Comparison of ENCODE assay signal across 29 cellular contexts in the genomic region with DNA sequence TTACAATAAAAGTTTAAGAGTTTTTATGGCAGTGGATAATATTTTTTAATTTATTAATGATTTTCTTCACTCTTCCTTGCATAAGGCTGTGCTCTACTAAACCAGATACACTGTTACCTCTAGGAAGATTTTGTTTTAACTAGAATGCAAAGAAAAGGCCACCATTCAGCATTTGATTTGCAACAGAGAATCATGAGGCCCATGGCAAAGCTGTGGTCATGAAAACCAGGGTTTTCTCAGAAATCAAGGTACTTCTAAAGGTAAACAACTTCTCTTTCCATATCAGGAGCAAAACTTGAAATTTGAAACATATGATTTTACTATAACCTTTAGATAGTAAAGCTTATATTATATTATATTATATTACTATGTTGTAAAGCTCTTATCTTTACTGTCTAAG.
"Had no signal": no experiment of that assay in that cellular context is flagged by ENCODE, and none has a peak within 500 bp of the region (broad histone marks: within the 10 kb centered on the region; RNA-seq: fewer than 3 reads in every experiment).

No MANE protein-coding gene starts in this region.

- H3K36me3 ChIP-seq: brain microvascular endothelial cell, esophagus muscularis mucosa, gastrocnemius medialis, heart left ventricle, WERI-Rb-1 had no signal

- H3K9me3 ChIP-seq: esophagus muscularis mucosa, gastrocnemius medialis, heart left ventricle had no signal

- DNase-seq: activated B cell treated with CpG ODN at 0.5 μM for 24 hours; activated CD4-positive, alpha-beta memory T cell treated with anti-CD3 and anti-CD28 coated beads for 36 hours; activated CD4-positive, alpha-beta T cell treated with anti-CD3 and anti-CD28 coated beads for 36 hours; activated CD8-positive, alpha-beta memory T cell treated with anti-CD3 and anti-CD28 coated beads for 24 hours; activated effector memory CD4-positive, alpha-beta T cell treated with anti-CD3 and anti-CD28 coated beads, Interleukin-2, amount 50 U/mL, for 16 hours; activated naive CD4-positive, alpha-beta T cell treated with anti-CD3 and anti-CD28 coated beads, Interleukin-2, amount 50 U/mL, for 16 hours; activated T-cell treated with anti-CD3 and anti-CD28 coated beads, Interleukin-2, amount 50 U/mL, for 4 hours; amniotic stem cell; anterior cingulate cortex; brain microvascular endothelial cell; effector CD4-positive, alpha-beta T cell; effector memory CD8-positive, alpha-beta T cell; erythroblast; foreskin keratinocyte; gastrocnemius medialis; glutamatergic neuron; heart left ventricle; SW 1271; T-cell; T1000; WERI-Rb-1 had no signal

- H3K4me1 ChIP-seq: gastrocnemius medialis had no signal

- H3K27me3 Mint-ChIP-seq: activated B cell treated with CpG ODN at 0.5 μM for 24 hours; activated CD4-positive, alpha-beta memory T cell treated with anti-CD3 and anti-CD28 coated beads for 36 hours; activated CD4-positive, alpha-beta T cell treated with anti-CD3 and anti-CD28 coated beads for 36 hours; activated naive CD8-positive, alpha-beta T cell; central memory CD8-positive, alpha-beta T cell; dendritic cell treated with granulocyte-macrophage colony-stimulating factor and Interleukin-4, amounts not matched to agents 40 ng/mL and 50 ng/mL, for 4 days; effector memory CD8-positive, alpha-beta T cell; T-cell had no signal

- H3K27ac Mint-ChIP-seq: activated CD4-positive, alpha-beta memory T cell treated with anti-CD3 and anti-CD28 coated beads for 36 hours; dendritic cell treated with granulocyte-macrophage colony-stimulating factor and Interleukin-4, amounts not matched to agents 40 ng/mL and 50 ng/mL, for 4 days; effector memory CD8-positive, alpha-beta T cell had no signal

- H3K4me3 ChIP-seq: coronary artery, esophagus muscularis mucosa, gastrocnemius medialis, heart left ventricle had no signal

- ATAC-seq: activated CD4-positive, alpha-beta T cell treated with anti-CD3 and anti-CD28 coated beads for 36 hours; activated CD4-positive, CD25-positive, alpha-beta regulatory T cell treated with anti-CD3 and anti-CD28 coated beads, Interleukin-2, amount 50 U/mL, for 24 hours; activated T-cell treated with anti-CD3 and anti-CD28 coated beads, Interleukin-2, amount 50 U/mL, for 4 hours; effector memory CD8-positive, alpha-beta T cell; foreskin keratinocyte; gastrocnemius medialis; heart left ventricle; T-cell had no signal

- H3K27me3 ChIP-seq: brain microvascular endothelial cell, esophagus muscularis mucosa, foreskin keratinocyte, gastrocnemius medialis, heart left ventricle had no signal

- H3K4me3 Mint-ChIP-seq: activated B cell treated with CpG ODN at 0.5 μM for 24 hours; activated CD4-positive, alpha-beta memory T cell treated with anti-CD3 and anti-CD28 coated beads for 36 hours; activated CD4-positive, alpha-beta T cell treated with anti-CD3 and anti-CD28 coated beads for 36 hours; activated naive CD8-positive, alpha-beta T cell; activated T-cell treated with anti-CD3 and anti-CD28 coated beads, Interleukin-2, amount 50 U/mL, for 4 hours; central memory CD8-positive, alpha-beta T cell; dendritic cell treated with granulocyte-macrophage colony-stimulating factor and Interleukin-4, amounts not matched to agents 40 ng/mL and 50 ng/mL, for 4 days; effector memory CD8-positive, alpha-beta T cell; T-cell; T-helper 1 cell treated with Interleukin-12 subunit alpha and Interleukin-12 subunit beta and Interleukin-4 antibody, amounts not matched to agents 30 μg/mL and 1 μg/mL, for 36 hours; T-helper 2 cell treated with Interferon-gamma antibody and Interleukin-4, amounts not matched to agents 5 μg/mL and 100 μg/mL, for 36 hours had no signal

- H3K9me3 Mint-ChIP-seq: activated B cell treated with CpG ODN at 0.5 μM for 24 hours; central memory CD8-positive, alpha-beta T cell; dendritic cell treated with granulocyte-macrophage colony-stimulating factor and Interleukin-4, amounts not matched to agents 40 ng/mL and 50 ng/mL, for 4 days; effector memory CD8-positive, alpha-beta T cell had no signal

- H3K27ac ChIP-seq: brain microvascular endothelial cell, esophagus muscularis mucosa, foreskin keratinocyte, gastrocnemius medialis, heart left ventricle, WERI-Rb-1 had no signal
